Comparison of ENCODE assay signal across 2 cellular contexts in the genomic region with DNA sequence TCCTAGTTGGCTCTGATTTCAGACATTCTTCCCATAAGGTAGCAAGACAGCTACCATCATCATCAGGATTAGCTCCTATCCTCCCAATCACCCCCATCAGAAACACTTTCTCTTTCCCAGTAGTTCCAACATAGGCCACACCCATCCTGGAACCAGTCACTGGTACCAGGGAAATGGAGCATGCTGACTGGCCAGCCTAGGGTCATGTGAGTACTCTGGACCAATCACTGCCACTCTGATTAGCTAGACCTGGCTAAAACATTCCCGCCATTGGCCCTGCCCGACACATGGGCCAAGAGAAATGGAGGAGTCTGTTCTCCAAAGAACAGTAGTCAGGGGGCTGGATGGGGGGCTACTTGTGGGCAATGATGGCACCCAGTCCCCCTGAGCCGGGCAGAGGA.
TF ChIP-seq lines count a peak whose summit lies in the region.

No MANE protein-coding gene starts in this region.

TF ChIP-seq in IMR-90, 13 proteins besides CTCF, POLR2A, EP300 and RAD21:
- TF ChIP-seq, protein P1, sequence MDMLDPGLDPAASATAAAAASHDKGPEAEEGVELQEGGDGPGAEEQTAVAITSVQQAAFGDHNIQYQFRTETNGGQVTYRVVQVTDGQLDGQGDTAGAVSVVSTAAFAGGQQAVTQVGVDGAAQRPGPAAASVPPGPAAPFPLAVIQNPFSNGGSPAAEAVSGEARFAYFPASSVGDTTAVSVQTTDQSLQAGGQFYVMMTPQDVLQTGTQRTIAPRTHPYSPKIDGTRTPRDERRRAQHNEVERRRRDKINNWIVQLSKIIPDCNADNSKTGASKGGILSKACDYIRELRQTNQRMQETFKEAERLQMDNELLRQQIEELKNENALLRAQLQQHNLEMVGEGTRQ (IDR thresholded peaks at IDR 0.05; ENCODE audit: low read depth, low read length) = peak; percentile 63
- no peak for TF ChIP-seq FOS (IDR thresholded peaks at IDR 0.05; ENCODE audit: low read depth, low read length)

TF ChIP-seq in H1, 55 proteins besides CTCF, POLR2A, EP300 and RAD21:
- TF ChIP-seq, protein P2, sequence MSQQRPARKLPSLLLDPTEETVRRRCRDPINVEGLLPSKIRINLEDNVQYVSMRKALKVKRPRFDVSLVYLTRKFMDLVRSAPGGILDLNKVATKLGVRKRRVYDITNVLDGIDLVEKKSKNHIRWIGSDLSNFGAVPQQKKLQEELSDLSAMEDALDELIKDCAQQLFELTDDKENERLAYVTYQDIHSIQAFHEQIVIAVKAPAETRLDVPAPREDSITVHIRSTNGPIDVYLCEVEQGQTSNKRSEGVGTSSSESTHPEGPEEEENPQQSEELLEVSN (IDR thresholded peaks at IDR 0.05) = peak; percentile 97
- TF ChIP-seq JUND (IDR thresholded peaks at IDR 0.05; ENCODE audit: low read length) (no peak), BCL11A (IDR thresholded peaks at IDR 0.05; ENCODE audit: low read depth in 2 of 2, low read length in 2 of 2) (no peak), SP2 (IDR thresholded peaks at IDR 0.05; ENCODE audit: low read length) (no peak), GABPA (IDR thresholded peaks at IDR 0.05; ENCODE audit: borderline replicate concordance, insufficient read depth, low read length) (no peak)
- TF ChIP-seq, protein P3, sequence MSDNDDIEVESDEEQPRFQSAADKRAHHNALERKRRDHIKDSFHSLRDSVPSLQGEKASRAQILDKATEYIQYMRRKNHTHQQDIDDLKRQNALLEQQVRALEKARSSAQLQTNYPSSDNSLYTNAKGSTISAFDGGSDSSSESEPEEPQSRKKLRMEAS (IDR thresholded peaks at IDR 0.05) = peak; percentile 74
- TF ChIP-seq, protein P1 (IDR thresholded peaks at IDR 0.05; ENCODE audit: low read length) = peak; percentile 33; the same call in 1 of the 2 replicates
